In genomic region chr1:151384584-151384983, GRCh38 we compare ENCODE assay signal across 22 cellular contexts. TPM values are rescaled to one million over a fixed set of nuclear protein-coding genes. Genes with fewer than 3 reads are reported as not detected.
"Had no signal": no experiment of that assay in that cellular context is flagged by ENCODE, and none has a peak within 500 bp of the region (broad histone marks: within the 10 kb centered on the region; RNA-seq: fewer than 3 reads in every experiment).

No MANE protein-coding gene starts in this region.

- H3K9me3 ChIP-seq: gastrocnemius medialis, lower lobe of right lung, neutrophil, prostate gland, right atrium auricular region, stomach, testis, tibial artery had no signal

- DNase-seq: dermis blood vessel endothelial cell; effector memory CD8-positive, alpha-beta T cell; gastrocnemius medialis; head of caudate nucleus; left ventricle myocardium superior; lower lobe of right lung; natural killer cell; stimulated activated CD4-positive, alpha-beta T cell treated with anti-CD3 and anti-CD28 coated beads, Interleukin-2, amount 100 ng/mL, for 24 hours; stimulated activated CD4-positive, alpha-beta T cell treated with anti-CD3 and anti-CD28 coated beads, Interleukin-4, amount 100 ng/mL, for 24 hours; stimulated activated naive CD4-positive, alpha-beta T cell treated with Interleukin-2 at 50 U/mL for 16 hours; stomach; testis; tibial artery had no signal

- H3K36me3 Mint-ChIP-seq: memory B cell; natural killer cell; stimulated activated effector memory CD8-positive, alpha-beta T cell treated with anti-CD3 and anti-CD28 coated beads, Interleukin-12 subunit alpha, Interleukin-12 subunit beta, amount 100 ng/mL, for 72 hours; type B pancreatic cell had no signal

- H3K36me3 ChIP-seq: gastrocnemius medialis, lower lobe of right lung, neutrophil, prostate gland, right atrium auricular region, stomach, tibial artery had no signal

- H3K27me3 Mint-ChIP-seq: effector memory CD8-positive, alpha-beta T cell; memory B cell; type B pancreatic cell had no signal

- H3K27ac Mint-ChIP-seq: effector memory CD8-positive, alpha-beta T cell; memory B cell; natural killer cell; stimulated activated effector memory CD8-positive, alpha-beta T cell treated with anti-CD3 and anti-CD28 coated beads, Interleukin-12 subunit alpha, Interleukin-12 subunit beta, amount 100 ng/mL, for 72 hours; type B pancreatic cell had no signal

- ATAC-seq: effector memory CD8-positive, alpha-beta T cell; gastrocnemius medialis; left ventricle myocardium superior; lower lobe of right lung; natural killer cell; sciatic nerve; stimulated activated effector memory CD8-positive, alpha-beta T cell treated with anti-CD3 and anti-CD28 coated beads, Interleukin-12 subunit alpha, Interleukin-12 subunit beta, amount 100 ng/mL, for 72 hours had no signal

- H3K4me1 ChIP-seq: gastrocnemius medialis, lower lobe of right lung, prostate gland, right atrium auricular region, stomach, testis, tibial artery had no signal

- H3K9me3 Mint-ChIP-seq: effector memory CD8-positive, alpha-beta T cell; memory B cell; natural killer cell; stimulated activated effector memory CD8-positive, alpha-beta T cell treated with anti-CD3 and anti-CD28 coated beads, Interleukin-12 subunit alpha, Interleukin-12 subunit beta, amount 100 ng/mL, for 72 hours; type B pancreatic cell had no signal

- H3K4me3 Mint-ChIP-seq: effector memory CD8-positive, alpha-beta T cell; memory B cell; natural killer cell; stimulated activated effector memory CD8-positive, alpha-beta T cell treated with anti-CD3 and anti-CD28 coated beads, Interleukin-12 subunit alpha, Interleukin-12 subunit beta, amount 100 ng/mL, for 72 hours; type B pancreatic cell had no signal

- H3K27ac ChIP-seq: coronary artery, gastrocnemius medialis, lower lobe of right lung, neutrophil, prostate gland, right atrium auricular region, stomach, testis, tibial artery had no signal

- H3K27me3 ChIP-seq: gastrocnemius medialis, neutrophil, right atrium auricular region, stomach, testis, tibial artery had no signal

- H3K4me3 ChIP-seq: coronary artery, gastrocnemius medialis, lower lobe of right lung, prostate gland, right atrium auricular region, stomach, testis, tibial artery had no signal

- H3K4me1 Mint-ChIP-seq: memory B cell; natural killer cell; stimulated activated effector memory CD8-positive, alpha-beta T cell treated with anti-CD3 and anti-CD28 coated beads, Interleukin-12 subunit alpha, Interleukin-12 subunit beta, amount 100 ng/mL, for 72 hours had no signal

RNA-seq across cellular contexts. Expression of gene SELENBP1, which starts 12.1 kb away (rescaled TPM):
- total RNA-seq: mononuclear cell, natural killer cell had no signal
